8 cellular contexts compared by ENCODE assay signal in genomic region chr9:131609116-131609830, GRCh38.
DNase-seq lines count a peak whose midpoint lies in the region; ATAC-seq, FAIRE-seq and TF ChIP-seq lines count a peak whose summit lies in the region.

No MANE protein-coding gene starts in this region.

- H3K4me1 ChIP-seq in breast epithelium (peaks cover 5 to 15% of the 10 kb centered on the region in 2 donors), iPS-20b (ENCODE audit: insufficient read depth, low read length) (peaks cover 26% of the 10 kb centered on the region), subcutaneous abdominal adipose tissue (ENCODE audit: control insufficient read depth in 5 of 5, insufficient read depth in 5 of 5, low read length in 5 of 5) (peaks cover 20 to 38% (median 32%) of the 10 kb centered on the region in 5 donors)

- FAIRE-seq in HTR-8/SVneo (lab: Jason Lieb, UNC), result no peak

- no peak for TF ChIP-seq CTCF in breast epithelium (IDR thresholded peaks at IDR 0.05)

- H3K9me3 ChIP-seq in breast epithelium (no peaks in the 10 kb centered on the region), iPS-20b (ENCODE audit: insufficient read depth, low read depth, low read length) (no peaks in the 10 kb centered on the region), subcutaneous abdominal adipose tissue (ENCODE audit: control insufficient read depth in 5 of 5, low read length in 5 of 5) (no peaks in the 10 kb centered on the region)

- H3K27ac ChIP-seq in breast epithelium (peak overlapping the region; percentile 78 to 82), iPS-20b (ENCODE audit: low read length) (peak overlapping the region; percentile 81), subcutaneous abdominal adipose tissue (ENCODE audit: low read depth, low read length) (peak overlapping the region; percentile 73)

- TF ChIP-seq POLR2A in breast epithelium (IDR thresholded peaks at IDR 0.05), result no peak

- no peaks in the 10 kb centered on the region for H3K27me3 ChIP-seq in breast epithelium
- H3K27me3 ChIP-seq in iPS-20b (ENCODE audit: insufficient read depth, low read length), result no peaks in the 10 kb centered on the region
- H3K27me3 ChIP-seq in subcutaneous abdominal adipose tissue (ENCODE audit: control insufficient read depth in 5 of 5, insufficient read depth in 4 of 5, low read length in 5 of 5), result no peaks in the 10 kb centered on the region

- H3K9ac ChIP-seq in iPS-20b (ENCODE audit: low read depth, low read length) (peak overlapping the region; percentile 78; the same call in 1 of the 2 replicates), subcutaneous abdominal adipose tissue (ENCODE audit: low read length in 5 of 5) (peak overlapping the region in 2 of 5 donors; percentile 48 to 49)

- no peak for ATAC-seq in HG03025 (IDR thresholded peaks at IDR 0.05; ENCODE audit: low FRiP score, unreplicated experiment)

- H3K4me3 ChIP-seq in breast epithelium, result no peak overlapping the region
- H3K4me3 ChIP-seq in iPS-20b (ENCODE audit: low read length), result no peak overlapping the region
- peak overlapping the region in 1 of 5 donors; percentile 39 for H3K4me3 ChIP-seq in subcutaneous abdominal adipose tissue (ENCODE audit: low read depth in 1 of 5, low read length in 5 of 5)

- intact Hi-C loops in breast epithelium (cut with DNase I; ENCODE audit: low total_unique reads), result no loop called here

- no peaks in the 10 kb centered on the region for H3K36me3 ChIP-seq in breast epithelium
- H3K36me3 ChIP-seq in iPS-20b (ENCODE audit: insufficient read depth, low read depth, low read length), result peaks cover 14% of the 10 kb centered on the region; the same call in 1 of the 2 replicates
- H3K36me3 ChIP-seq in subcutaneous abdominal adipose tissue (ENCODE audit: control insufficient read depth in 5 of 5, insufficient read depth in 5 of 5, low read length in 5 of 5), result peaks cover 0 to 77% (median 56%) of the 10 kb centered on the region in 5 donors

- peak; percentile 38 for DNase-seq in HTR-8/SVneo (ENCODE audit: insufficient read length, low spot score)
- peak in 1 of 2 donors; percentile 68 for DNase-seq in breast epithelium (ENCODE audit: low spot score in 2 of 2)
- DNase-seq in activated CD4-positive, alpha-beta T cell treated with anti-CD3 and anti-CD28 coated beads for 48 hours, result no peak
- DNase-seq in RPMI8226, result no peak
- DNase-seq in effector CD8-positive, alpha-beta T cell (lab: John Stamatoyannopoulos, UW), result no peak
